ENCODE assay signal across 17 cellular contexts in genomic region chr9:89351584-89351983, GRCh38. TPM values are rescaled to one million over a fixed set of nuclear protein-coding genes. Genes with fewer than 3 reads are reported as not detected.
DNase-seq lines count a peak whose midpoint lies in the region; ATAC-seq and TF ChIP-seq lines count a peak whose summit lies in the region.
"Had no signal": no experiment of that assay in that cellular context is flagged by ENCODE, and none has a peak within 500 bp of the region (broad histone marks: within the 10 kb centered on the region; RNA-seq: fewer than 3 reads in every experiment).

No MANE protein-coding gene starts in this region.

- no peak for TF ChIP-seq CTCF in CD4-positive, alpha-beta T cell (IDR thresholded peaks at IDR 0.05)

- H3K27me3 Mint-ChIP-seq in CD4-positive, alpha-beta T cell, result no peaks in the 10 kb centered on the region
- H3K27me3 Mint-ChIP-seq in CD8-positive, alpha-beta memory T cell, result no peaks in the 10 kb centered on the region
- H3K27me3 Mint-ChIP-seq in natural killer cell treated with Interleukin-12 subunit alpha and Interleukin-12 subunit beta and Interleukin-15 and Interleukin-18, amount 100 ng/mL, for 72 hours, result no peaks in the 10 kb centered on the region
- H3K27me3 Mint-ChIP-seq: stimulated activated naive CD8-positive, alpha-beta T cell treated with anti-CD3 and anti-CD28 coated beads, Interleukin-15, amount 100 ng/mL, for 72 hours; type B pancreatic cell had no signal

- peaks cover 100% of the 10 kb centered on the region for H3K36me3 Mint-ChIP-seq in CD4-positive, alpha-beta T cell (ENCODE audit: low read depth)
- peaks cover 4 to 99% (median 34%) of the 10 kb centered on the region in 3 donors for H3K36me3 Mint-ChIP-seq in CD8-positive, alpha-beta memory T cell
- H3K36me3 Mint-ChIP-seq in natural killer cell treated with Interleukin-12 subunit alpha and Interleukin-12 subunit beta and Interleukin-15 and Interleukin-18, amount 100 ng/mL, for 72 hours, result peaks cover 33% of the 10 kb centered on the region

- POLR2A ChIA-PET in CD4-positive, alpha-beta T cell (lab: Charles Lee), result no interaction called here
- POLR2A ChIA-PET in CD8-positive, alpha-beta memory T cell (lab: Charles Lee), result no interaction called here

- H3K36me3 ChIP-seq in CD8-positive, alpha-beta memory T cell (ENCODE audit: insufficient read depth, low read length), result peaks cover 73% of the 10 kb centered on the region

- DNase-seq in CD4-positive, alpha-beta T cell, result no peak
- no peak for DNase-seq in CD8-positive, alpha-beta memory T cell
- DNase-seq in left ventricle myocardium superior, result no peak
- no peak for DNase-seq in natural killer cell treated with Interleukin-12 subunit alpha and Interleukin-12 subunit beta and Interleukin-15 and Interleukin-18, amount 100 ng/mL, for 72 hours (ENCODE audit: low spot score)
- DNase-seq in nucleus accumbens (lab: John Stamatoyannopoulos, UW), result no peak
- DNase-seq in stimulated activated CD4-positive, alpha-beta T cell treated with anti-CD3 and anti-CD28 coated beads, Interleukin-2, amount 100 ng/mL, for 24 hours, result no peak
- no peak for DNase-seq in stimulated activated CD4-positive, alpha-beta T cell treated with anti-CD3 and anti-CD28 coated beads, Interleukin-4, amount 100 ng/mL, for 4 hours
- DNase-seq: activated CD4-positive, alpha-beta T cell treated with anti-CD3 and anti-CD28 coated beads for 4 hours; AML-193; hypothalamus; NCI-H187 treated with DMSO at 0.1 percent for 48 hours; retina; stimulated activated naive CD8-positive, alpha-beta T cell treated with anti-CD3 and anti-CD28 coated beads, Interleukin-15, amount 100 ng/mL, for 72 hours had no signal

- no peaks in the 10 kb centered on the region for H3K27me3 ChIP-seq in CD4-positive, alpha-beta T cell (ENCODE audit: control insufficient read depth, insufficient read depth, low read length)
- H3K27me3 ChIP-seq in CD8-positive, alpha-beta memory T cell (ENCODE audit: insufficient read depth, low read length, poor library complexity, severe bottlenecking), result no peaks in the 10 kb centered on the region
- H3K27me3 ChIP-seq: neural progenitor cell, Peyer's patch had no signal

- no peaks in the 10 kb centered on the region for H3K9me3 ChIP-seq in CD4-positive, alpha-beta T cell (ENCODE audit: control insufficient read depth, low read length)
- H3K9me3 ChIP-seq in CD8-positive, alpha-beta memory T cell (ENCODE audit: low read length), result no peaks in the 10 kb centered on the region
- H3K9me3 ChIP-seq: Peyer's patch had no signal

- peak overlapping the region; percentile 30 for H3K27ac Mint-ChIP-seq in CD4-positive, alpha-beta T cell
- peak overlapping the region in 5 of 8 donors; percentile 13 to 78 (median 43) for H3K27ac Mint-ChIP-seq in CD8-positive, alpha-beta memory T cell
- peak overlapping the region; percentile 80 to 91 for H3K27ac Mint-ChIP-seq in natural killer cell treated with Interleukin-12 subunit alpha and Interleukin-12 subunit beta and Interleukin-15 and Interleukin-18, amount 100 ng/mL, for 72 hours
- H3K27ac Mint-ChIP-seq: neural progenitor cell, type B pancreatic cell had no signal

- no peak overlapping the region for H3K27ac ChIP-seq in CD4-positive, alpha-beta T cell (ENCODE audit: low read depth, low read length)
- H3K27ac ChIP-seq in CD8-positive, alpha-beta memory T cell (ENCODE audit: low read depth, low read length), result no peak overlapping the region
- H3K27ac ChIP-seq: neural progenitor cell, Peyer's patch had no signal

- ATAC-seq in CD4-positive, alpha-beta T cell (ENCODE audit: poor library complexity), result no peak
- peak; percentile 38 for ATAC-seq in left ventricle myocardium superior
- ATAC-seq in natural killer cell treated with Interleukin-12 subunit alpha and Interleukin-12 subunit beta and Interleukin-15 and Interleukin-18, amount 100 ng/mL, for 72 hours, result no peak
- ATAC-seq: SK-N-SH treated with all-trans-retinoic acid at 6 μM for 48 hours; stimulated activated naive CD8-positive, alpha-beta T cell treated with anti-CD3 and anti-CD28 coated beads, Interleukin-15, amount 100 ng/mL, for 72 hours had no signal

- CTCF ChIA-PET in CD4-positive, alpha-beta T cell (lab: Charles Lee), result interaction anchor here (0.5 kb wide), 1 partner anchor 200 kb away, joined by 3 read pairs; no protein-coding TSS in a partner anchor
- CTCF ChIA-PET in CD8-positive, alpha-beta memory T cell (lab: Charles Lee), result no interaction called here

- no peak overlapping the region for H3K4me3 ChIP-seq in CD8-positive, alpha-beta memory T cell (ENCODE audit: low read length)
- H3K4me3 ChIP-seq: neural progenitor cell, Peyer's patch had no signal

- no peak overlapping the region for H3K4me3 Mint-ChIP-seq in CD4-positive, alpha-beta T cell
- H3K4me3 Mint-ChIP-seq in CD8-positive, alpha-beta memory T cell, result peak overlapping the region in 1 of 7 donors; percentile 51
- no peak overlapping the region for H3K4me3 Mint-ChIP-seq in natural killer cell treated with Interleukin-12 subunit alpha and Interleukin-12 subunit beta and Interleukin-15 and Interleukin-18, amount 100 ng/mL, for 72 hours
- H3K4me3 Mint-ChIP-seq: neural progenitor cell, type B pancreatic cell had no signal

- H3K9me3 Mint-ChIP-seq in CD4-positive, alpha-beta T cell, result no peaks in the 10 kb centered on the region
- no peaks in the 10 kb centered on the region for H3K9me3 Mint-ChIP-seq in CD8-positive, alpha-beta memory T cell
- no peaks in the 10 kb centered on the region for H3K9me3 Mint-ChIP-seq in natural killer cell treated with Interleukin-12 subunit alpha and Interleukin-12 subunit beta and Interleukin-15 and Interleukin-18, amount 100 ng/mL, for 72 hours
- H3K9me3 Mint-ChIP-seq: neural progenitor cell; stimulated activated naive CD8-positive, alpha-beta T cell treated with anti-CD3 and anti-CD28 coated beads, Interleukin-15, amount 100 ng/mL, for 72 hours; type B pancreatic cell had no signal

- H3K4me1 Mint-ChIP-seq in CD4-positive, alpha-beta T cell (ENCODE audit: low read depth), result peaks cover 38% of the 10 kb centered on the region
- H3K4me1 Mint-ChIP-seq in CD8-positive, alpha-beta memory T cell, result peaks cover 23 to 45% (median 29%) of the 10 kb centered on the region in 3 donors
- H3K4me1 Mint-ChIP-seq in natural killer cell treated with Interleukin-12 subunit alpha and Interleukin-12 subunit beta and Interleukin-15 and Interleukin-18, amount 100 ng/mL, for 72 hours (ENCODE audit: low read depth in 2 of 2), result peaks cover 26 to 28% of the 10 kb centered on the region in 2 donors
- H3K4me1 Mint-ChIP-seq: neural progenitor cell had no signal

- intact Hi-C loops in CD4-positive, alpha-beta T cell (cut with DNase I, micrococcal nuclease), result no loop called here
- intact Hi-C loops in left ventricle myocardium superior (cut with micrococcal nuclease), result no loop called here

- peaks cover 21% of the 10 kb centered on the region for H3K4me1 ChIP-seq in CD8-positive, alpha-beta memory T cell (ENCODE audit: insufficient read depth, low read length)
- H3K4me1 ChIP-seq: neural progenitor cell, Peyer's patch had no signal

RNA-seq across cellular contexts. Expression of gene SECISBP2, which starts 33.3 kb away (rescaled TPM):
- 100 to 1,000 TPM; 109 to 112 TPM for total RNA-seq in CD4-positive, alpha-beta T cell
- 10 to 100 TPM; 36.7 to 37.0 TPM for total RNA-seq in CD8-positive, alpha-beta memory T cell
- 22.4 TPM for polyA plus RNA-seq in CD8-positive, alpha-beta memory T cell
- 15.7 TPM for total RNA-seq in left ventricle myocardium superior
- total RNA-seq in natural killer cell treated with Interleukin-12 subunit alpha and Interleukin-12 subunit beta and Interleukin-15 and Interleukin-18, amount 100 ng/mL, for 72 hours, result 10 to 100 TPM; 43.1 to 63.6 TPM

RNA-seq across cellular contexts. Expression of gene CKS2, which starts 40.6 kb away (rescaled TPM):
- total RNA-seq in CD4-positive, alpha-beta T cell, result 1 to 10 TPM; 5.6 to 6.9 TPM
- 100 to 1,000 TPM; 252 to 253 TPM for total RNA-seq in CD8-positive, alpha-beta memory T cell
- 21.2 TPM for polyA plus RNA-seq in CD8-positive, alpha-beta memory T cell
- total RNA-seq in left ventricle myocardium superior, result 11.2 TPM
- total RNA-seq in natural killer cell treated with Interleukin-12 subunit alpha and Interleukin-12 subunit beta and Interleukin-15 and Interleukin-18, amount 100 ng/mL, for 72 hours, result 100 to 1,000 TPM in 1 of 2 donors, 10 to 100 TPM in 1; 90.2 to 165 TPM

Comparison
In these comparisons a context has a peak if more than half of its experiments do, and no peak if none do; other contexts are left out.
1. H3K27ac Mint-ChIP-seq: peak in every context shown above with its lines; median percentile 86 in natural killer cell treated with Interleukin-12 subunit alpha and Interleukin-12 subunit beta and Interleukin-15 and Interleukin-18, amount 100 ng/mL, for 72 hours; 43 in CD8-positive, alpha-beta memory T cell; 30 in CD4-positive, alpha-beta T cell.